ENCODE assay signal across 8 cellular contexts in genomic region chr5:180090769-180091546, GRCh38. TPM values are rescaled to one million over a fixed set of nuclear protein-coding genes. Genes with fewer than 3 reads are reported as not detected.
DNase-seq lines count a peak whose midpoint lies in the region; ATAC-seq and TF ChIP-seq lines count a peak whose summit lies in the region.

No MANE protein-coding gene starts in this region.

- H3K27me3 Mint-ChIP-seq in IgD-negative memory B cell (peaks cover 8% of the 10 kb centered on the region), natural killer cell (ENCODE audit: low read depth in 2 of 2) (peaks cover 25 to 26% of the 10 kb centered on the region in 2 donors)

- TF ChIP-seq POLR2A in erythroblast (IDR thresholded peaks at IDR 0.05; ENCODE audit: low read length), result peak; percentile 30

- H3K9me3 ChIP-seq in SK-N-SH, result no peaks in the 10 kb centered on the region

- POLR2A ChIA-PET in SK-N-SH (lab: Yijun Ruan, JAX), result no interaction called here

- no peaks in the 10 kb centered on the region for H4K20me1 ChIP-seq in SK-N-SH (ENCODE audit: insufficient read depth)

- no peak overlapping the region for H3K27ac ChIP-seq in SK-N-SH (ENCODE audit: low read depth in 2 of 2, low read length in 1 of 2)

- peak overlapping the region; percentile 99; the same call in 1 of the 2 replicates for H2AFZ ChIP-seq in SK-N-SH (ENCODE audit: low read depth)

- peak; percentile 19; the same call in 1 of the 2 replicates for TF ChIP-seq CTCF in SK-N-SH (IDR thresholded peaks at IDR 0.05)
- peak; percentile 45 for TF ChIP-seq CTCF in natural killer cell (IDR thresholded peaks at IDR 0.05)

- peak overlapping the region; percentile 49 to 64 for H3K4me3 ChIP-seq in SK-N-SH (ENCODE audit: low read depth in 2 of 2, low read length in 1 of 2)

- H3K36me3 Mint-ChIP-seq in IgD-negative memory B cell (no peaks in the 10 kb centered on the region), natural killer cell (no peaks in the 10 kb centered on the region)

- CTCF ChIA-PET in SK-N-SH (lab: Yijun Ruan, JAX), result interaction anchor here (0.6 to 2.9 kb wide), 18 partner anchors 10 to 229 kb away, joined by 3 to 22 read pairs (median 4); partner anchors contain the start of genes RASGEF1C, RNF130 and TBC1D9B

- H3K9me2 ChIP-seq in SK-N-SH, result no peaks in the 10 kb centered on the region

- H3K4me3 Mint-ChIP-seq in IgD-negative memory B cell, result peak overlapping the region; percentile 60 to 88 (median 74)
- H3K4me3 Mint-ChIP-seq in natural killer cell, result peak overlapping the region; percentile 37

- H3K27ac Mint-ChIP-seq in IgD-negative memory B cell, result peak overlapping the region in 1 of 3 donors; percentile 81
- H3K27ac Mint-ChIP-seq in natural killer cell, result no peak overlapping the region

- H3K4me1 Mint-ChIP-seq in IgD-negative memory B cell (peaks cover 1 to 11% (median 5%) of the 10 kb centered on the region in 3 donors), natural killer cell (peaks cover 23 to 29% of the 10 kb centered on the region in 2 donors)

- WGBS in SK-N-SH (ENCODE audit: low lambda C conversion rate), result 4% methylated on average over 13 of the region's 17 CpGs

- peak; percentile 6 for DNase-seq in COLO668 (lab: John Stamatoyannopoulos, UW; ENCODE audit: unreplicated experiment)
- no peak for DNase-seq in SK-N-SH
- DNase-seq in erythroblast (lab: John Stamatoyannopoulos, UW), result peak; percentile 40 to 60
- no peak for DNase-seq in natural killer cell
- DNase-seq in epidermal melanocyte (ENCODE audit: insufficient read length, low spot score), result no peak

- H3F3A ChIP-seq in SK-N-SH (replicated peaks; ENCODE audit: insufficient read depth), result peaks cover 3% of the 10 kb centered on the region

- H3K27me3 ChIP-seq in SK-N-SH (ENCODE audit: insufficient read depth), result no peaks in the 10 kb centered on the region

- intact Hi-C loops in natural killer cell (cut with micrococcal nuclease), result loop anchor here (2.0 kb wide), 1 partner anchor 288 kb away; no protein-coding TSS in a partner anchor

- no peaks in the 10 kb centered on the region for H3K9me3 Mint-ChIP-seq in IgD-negative memory B cell
- H3K9me3 Mint-ChIP-seq in natural killer cell, result no peaks in the 10 kb centered on the region

- no peaks in the 10 kb centered on the region for H3K36me3 ChIP-seq in SK-N-SH (replicated peaks in 1 of 2; ENCODE audit: control insufficient read depth in 1 of 2, insufficient read depth in 2 of 2, low read length in 1 of 2)

- peak overlapping the region; percentile 85; the same call in 1 of the 2 replicates for H3K4me2 ChIP-seq in SK-N-SH

- peaks cover 0 to 3% of the 10 kb centered on the region in 2 experiments; a peak in 1 of 4 replicates for H3K4me1 ChIP-seq in SK-N-SH (ENCODE audit: control insufficient read depth in 1 of 2, insufficient read depth in 2 of 2, low read depth in 1 of 2, low read length in 1 of 2)

- ATAC-seq in natural killer cell (no peak), HG03139 (IDR thresholded peaks at IDR 0.05; ENCODE audit: unreplicated experiment) (no peak), HG03196 (IDR thresholded peaks at IDR 0.05; ENCODE audit: unreplicated experiment) (no peak)

- no peak for TF ChIP-seq EP300 in SK-N-SH (IDR thresholded peaks at IDR 0.05; ENCODE audit: borderline replicate concordance in 1 of 2, low read depth in 1 of 2, low read length in 1 of 2)

- no peaks in the 10 kb centered on the region for H3K79me2 ChIP-seq in SK-N-SH (ENCODE audit: insufficient read depth)

- peak; percentile 47 for TF ChIP-seq RAD21 in SK-N-SH (IDR thresholded peaks at IDR 0.05; ENCODE audit: low read length)

- H3K9ac ChIP-seq in SK-N-SH, result no peak overlapping the region

TF ChIP-seq in SK-N-SH, 30 proteins besides CTCF, POLR2A, EP300 and RAD21:
- TF ChIP-seq NRF1 (IDR thresholded peaks at IDR 0.05; ENCODE audit: low read depth, low read length) (no peak), MXI1 (IDR thresholded peaks at IDR 0.05; ENCODE audit: low read depth, low read length) (no peak), TEAD4 (IDR thresholded peaks at IDR 0.05; ENCODE audit: borderline replicate concordance, insufficient read depth) (no peak), NFIC (IDR thresholded peaks at IDR 0.05; ENCODE audit: borderline replicate concordance) (no peak), FOXJ3 (CRISPR knock-in tag; IDR thresholded peaks at IDR 0.05) (no peak), USF2 (IDR thresholded peaks at IDR 0.05; ENCODE audit: borderline replicate concordance, low read depth, low read length) (no peak)

RNA-seq across cellular contexts. Expression of gene RNF130, which starts 19.4 kb away (rescaled TPM):
- polyA plus RNA-seq in IgD-negative memory B cell (18.2 TPM), SK-N-SH (2012; rRNA removed) (41.4 and 49.6 TPM in 2 replicates)
- 51.8 and 53.1 TPM in 2 replicates for polyA plus RNA-seq in SK-N-SH (2012; cell fraction: cytosol; rRNA removed)
- 19.0 and 27.1 TPM in 2 replicates for polyA plus RNA-seq in SK-N-SH (2012; cell fraction: nucleus; rRNA removed)
- total RNA-seq in natural killer cell, result 10 to 100 TPM; 24.4 to 35.0 (median 25.5) TPM

Comparison
In these comparisons a context has a peak if more than half of its experiments do, and no peak if none do; other contexts are left out.
1. DNase-seq: peak in COLO668 (single experiment) and erythroblast (2 of 2); none in SK-N-SH (single experiment), natural killer cell (single experiment) and epidermal melanocyte (single experiment).